Comparison of ENCODE assay signal across 20 cellular contexts in the genomic region with DNA sequence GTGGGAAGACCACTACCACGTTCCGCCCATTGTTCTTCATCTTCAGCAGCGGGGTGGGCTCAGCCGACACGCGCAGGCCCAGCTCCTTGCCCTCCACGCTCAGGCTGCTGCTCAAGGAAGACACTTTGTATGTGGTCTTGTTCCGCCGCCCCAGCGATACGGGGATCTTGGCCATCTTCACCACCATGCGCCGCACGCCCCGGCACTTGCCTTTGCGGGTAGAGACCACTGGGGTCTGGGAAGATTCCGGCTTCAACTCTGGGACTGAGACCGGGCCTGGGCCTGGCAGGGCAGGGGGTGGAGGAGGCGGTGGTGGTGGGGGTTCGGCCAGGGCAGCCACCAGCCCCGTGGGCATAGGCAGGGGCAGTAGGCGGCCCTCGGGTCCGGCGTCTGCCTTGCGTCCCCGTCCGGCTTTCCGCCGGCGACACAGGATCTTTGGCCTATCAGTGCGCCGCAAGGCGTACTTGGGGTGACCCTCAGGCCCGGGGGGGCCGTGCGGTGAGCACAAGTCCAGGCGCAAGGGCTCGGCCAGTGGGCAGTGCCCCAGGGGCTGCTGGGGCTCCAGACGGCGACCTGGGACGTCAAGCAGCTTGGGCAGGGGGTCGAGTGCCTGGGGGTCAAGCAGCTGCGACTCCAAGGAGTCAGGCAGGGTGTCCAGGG. TPM values are rescaled to one million over a fixed set of nuclear protein-coding genes. Genes with fewer than 3 reads are reported as not detected.
DNase-seq lines count a peak whose midpoint lies in the region; ATAC-seq, FAIRE-seq and TF ChIP-seq lines count a peak whose summit lies in the region.
"Had no signal": no experiment of that assay in that cellular context is flagged by ENCODE, and none has a peak within 500 bp of the region (broad histone marks: within the 10 kb centered on the region; RNA-seq: fewer than 3 reads in every experiment).

No MANE protein-coding gene starts in this region.

- no peaks in the 10 kb centered on the region for H3K27me3 ChIP-seq in K562 (ENCODE audit: control insufficient read depth in 2 of 2, insufficient read depth in 2 of 2, low read length in 2 of 2)
- H3K27me3 ChIP-seq in neuronal stem cell (ENCODE audit: control insufficient read depth in 3 of 3, insufficient read depth in 3 of 3, low read depth in 1 of 3, low read length in 3 of 3) = no peaks in the 10 kb centered on the region
- H3K27me3 ChIP-seq in tibial artery = no peaks in the 10 kb centered on the region

- peaks cover 95% of the 10 kb centered on the region for H3K36me3 ChIP-seq in K562 (ENCODE audit: control insufficient read depth, insufficient read depth, low read length)
- peaks cover 55 to 97% of the 10 kb centered on the region in 2 donors for H3K36me3 ChIP-seq in neuronal stem cell (replicated peaks in 1 of 2; ENCODE audit: control insufficient read depth in 2 of 2, insufficient read depth in 2 of 2, low read length in 2 of 2)
- peaks cover 40 to 76% (median 62%) of the 10 kb centered on the region in 3 donors for H3K36me3 ChIP-seq in tibial artery

- no peak overlapping the region for H3K18ac ChIP-seq in neuronal stem cell (ENCODE audit: low read length)

- no peaks in the 10 kb centered on the region for H3K9me1 ChIP-seq in K562 (ENCODE audit: control insufficient read depth, insufficient read depth, low read length)

- H3K9ac ChIP-seq in K562 (ENCODE audit: insufficient read depth in 1 of 2, low read depth in 2 of 2, low read length in 2 of 2) (no peak overlapping the region), neuronal stem cell (ENCODE audit: low read depth, low read length, poor library complexity) (no peak overlapping the region)

- H3K79me2 ChIP-seq in K562 (ENCODE audit: control insufficient read depth, insufficient read depth, low read length) = 0 out of 3 replicates have a peak, but pooled peaks cover 5% of the 10 kb centered on the region

- CTCF ChIA-PET in K562 (lab: Yijun Ruan, JAX; ENCODE audit: low intra/inter-chr PET ratio) = no interaction called here

- peak overlapping the region; percentile 82 for H3K23ac ChIP-seq in neuronal stem cell (ENCODE audit: low read depth, low read length, poor library complexity)

- H3K4me1 Mint-ChIP-seq in effector memory CD8-positive, alpha-beta T cell (ENCODE audit: low read depth in 2 of 2) = peaks cover 0 to 2% of the 10 kb centered on the region in 2 donors

- POLR2A ChIA-PET in K562 (lab: Yijun Ruan, JAX) = interaction anchor here (1.2 kb wide), 1 partner anchor 22 kb away, joined by 3 read pairs; no protein-coding TSS in a partner anchor

- H3K79me1 ChIP-seq in neuronal stem cell (ENCODE audit: low read depth, low read length) = peaks cover 25% of the 10 kb centered on the region

- no TSS peak for BruUV-seq in K562 (replicated peaks; lab: Mats Ljungman, UMichigan)

- TF ChIP-seq CTCF in K562 (IDR thresholded peaks at IDR 0.05 in 2 of 3, conservative IDR thresholded peaks at IDR 0.05 in 1 of 3; ENCODE audit: insufficient read depth in 2 of 3, low read depth in 1 of 3, low read length in 3 of 3) (no peak), tibial artery (IDR thresholded peaks at IDR 0.05) (no peak), lower leg skin (IDR thresholded peaks at IDR 0.05) (no peak)

- no peaks in the 10 kb centered on the region for H4K20me1 ChIP-seq in K562 (replicated peaks; ENCODE audit: control insufficient read depth, insufficient read depth, low read length)

- H3K9me3 ChIP-seq in K562 (replicated peaks; ENCODE audit: control insufficient read depth, insufficient read depth, low read depth, low read length) (no peaks in the 10 kb centered on the region; the same call in 1 of the 2 replicates), neuronal stem cell (replicated peaks in 1 of 2; ENCODE audit: control insufficient read depth in 2 of 2, insufficient read depth in 1 of 2, low read depth in 1 of 2, low read length in 2 of 2) (no peaks in the 10 kb centered on the region), tibial artery (no peaks in the 10 kb centered on the region)

- H3K4me3 Mint-ChIP-seq in effector memory CD8-positive, alpha-beta T cell = no peak overlapping the region

- peak overlapping the region; percentile 8 for H2BK12ac ChIP-seq in neuronal stem cell (ENCODE audit: low read length)

- 97% methylated on average over 43 of the region's 44 CpGs for WGBS in K562 (ENCODE audit: insufficient coverage, low coverage, missing lambda C conversion rate)
- no CpG with 5 or more reads among the region's 44 CpGs for WGBS in neuronal stem cell (ENCODE audit: extremely low coverage in 2 of 2, insufficient read length in 2 of 2, insufficient replicate concordance in 1 of 2), 2 donors
- 94 to 96% methylated on average over 31 to 35 of the region's 44 CpGs for WGBS in lower leg skin, 2 donors

- no peak overlapping the region for H2AFZ ChIP-seq in K562 (ENCODE audit: low read depth, low read length)
- H2AFZ ChIP-seq in neuronal stem cell (ENCODE audit: low read length) = no peak overlapping the region

- no peak overlapping the region for H3K27ac ChIP-seq in K562 (ENCODE audit: extremely low read depth, low read depth, low read length)
- no peak overlapping the region for H3K27ac ChIP-seq in neuronal stem cell (replicated peaks; ENCODE audit: low read length)
- H3K27ac ChIP-seq in tibial artery = peak overlapping the region; percentile 7 to 9
- H3K27ac ChIP-seq: SK-N-MC had no signal

- H3K14ac ChIP-seq in neuronal stem cell (ENCODE audit: low read length) = peak overlapping the region; percentile 75

- no peak overlapping the region for H2BK5ac ChIP-seq in neuronal stem cell (ENCODE audit: low read length)

- H3K4me3 ChIP-seq in K562 (no peak overlapping the region), neuronal stem cell (ENCODE audit: low read length in 2 of 2) (no peak overlapping the region), tibial artery (no peak overlapping the region), lower leg skin (ENCODE audit: low read depth, poor library complexity, severe bottlenecking) (no peak overlapping the region)
- H3K4me3 ChIP-seq: SK-N-MC had no signal

- peak; percentile 29 for DNase-seq in left ventricle myocardium superior
- DNase-seq in Right ventricle myocardium superior = no peak
- no peak for DNase-seq in K562 (ENCODE audit: extremely low read depth in 1 of 4, low spot score in 3 of 4)
- DNase-seq in neuronal stem cell (ENCODE audit: low spot score) = no peak
- DNase-seq in tibial artery = no peak
- DNase-seq in lower leg skin (ENCODE audit: low spot score in 2 of 2) = no peak
- DNase-seq in effector memory CD8-positive, alpha-beta T cell = no peak
- DNase-seq: Karpas-422, NCI-H1092 treated with DMSO at 0.1 percent for 48 hours, NCI-H1436, NCI-H187, NCI-H2081 treated with DMSO at 0.1 percent for 48 hours, NCI-H2171, NCI-H226, NCI-H510A, NCI-H69, SIG-M5 had no signal

- H3K4me1 ChIP-seq in K562 (replicated peaks in 1 of 2; ENCODE audit: control insufficient read depth in 2 of 2, insufficient read depth in 2 of 2, low read length in 2 of 2) (peaks cover 11 to 40% of the 10 kb centered on the region in 2 experiments), neuronal stem cell (ENCODE audit: control insufficient read depth in 2 of 2, insufficient read depth in 1 of 2, low read depth in 1 of 2, low read length in 2 of 2) (no peaks in the 10 kb centered on the region), tibial artery (peaks cover 11 to 44% (median 38%) of the 10 kb centered on the region in 4 donors)

- intact Hi-C loops in left ventricle myocardium superior (cut with micrococcal nuclease) (no loop called here), Right ventricle myocardium superior (cut with DNase I) (no loop called here), K562 (cut with micrococcal nuclease) (no loop called here), tibial artery (cut with DNase I; ENCODE audit: low total_unique reads) (loop anchor here (10.0 kb wide), 1 partner anchor 114 kb away; no protein-coding TSS in a partner anchor), lower leg skin (cut with DNase I; ENCODE audit: low total_unique reads) (no loop called here)

- TF ChIP-seq POLR2A in K562 (conservative IDR thresholded peaks at IDR 0.05) (no peak), lower leg skin (IDR thresholded peaks at IDR 0.05) (no peak)

- TF ChIP-seq RAD21 in K562 (CRISPR knock-in tag; conservative IDR thresholded peaks at IDR 0.05 in 1 of 2, IDR thresholded peaks at IDR 0.05 in 1 of 2) = no peak

- H4K8ac ChIP-seq in neuronal stem cell (ENCODE audit: low read depth, low read length) = no peak overlapping the region

- no peak overlapping the region for H4K91ac ChIP-seq in neuronal stem cell (ENCODE audit: low read depth, low read length, poor library complexity)

- no peaks in the 10 kb centered on the region for H3K36me3 Mint-ChIP-seq in effector memory CD8-positive, alpha-beta T cell (ENCODE audit: insufficient read depth)

- TF ChIP-seq EP300 in K562 (IDR thresholded peaks at IDR 0.05; ENCODE audit: low read length) = no peak

- no peaks in the 10 kb centered on the region for H3K27me3 Mint-ChIP-seq in effector memory CD8-positive, alpha-beta T cell

- no peaks in the 10 kb centered on the region for H3K9me3 Mint-ChIP-seq in effector memory CD8-positive, alpha-beta T cell

- no peak for FAIRE-seq in K562 (lab: Jason Lieb, UNC)

- no peak overlapping the region for H2AK5ac ChIP-seq in neuronal stem cell (ENCODE audit: low read depth, low read length)

- no peak overlapping the region for H3K27ac Mint-ChIP-seq in effector memory CD8-positive, alpha-beta T cell

- no peak overlapping the region for H3K4ac ChIP-seq in neuronal stem cell (ENCODE audit: low read length)

- in situ Hi-C loops in K562 (cut with MboI) = loop anchor here (10.0 kb wide), 1 partner anchor 54 kb away; the partner anchor contains the start of gene AHDC1

- no peak overlapping the region for H2BK15ac ChIP-seq in neuronal stem cell (ENCODE audit: low read length)

- no peak overlapping the region for H2BK120ac ChIP-seq in neuronal stem cell (ENCODE audit: low read depth, low read length)

- ATAC-seq in left ventricle myocardium superior (no peak), Right ventricle myocardium superior (ENCODE audit: poor library complexity) (no peak), K562 (no peak), GM19463 (IDR thresholded peaks at IDR 0.05; ENCODE audit: unreplicated experiment) (no peak)
- ATAC-seq in effector memory CD8-positive, alpha-beta T cell (replicated peaks) = no peak
- ATAC-seq: HCT116 had no signal

- H3K4me2 ChIP-seq in K562 (ENCODE audit: insufficient read depth, low read length) (no peak overlapping the region), neuronal stem cell (ENCODE audit: insufficient read depth, low read length, poor library complexity, severe bottlenecking) (no peak overlapping the region)

RNA-seq across cellular contexts. Expression of gene AHDC1, which starts 53.3 kb away (rescaled TPM):
- total RNA-seq in left ventricle myocardium superior (42.8 TPM), Right ventricle myocardium superior (47.4 TPM), K562 (2014; rRNA removed) (7.9 and 12.5 TPM in 2 replicates), K562 (2014; rRNA removed; fragmentation: Illumina TruSeq; extraction: Trizol) (3.6 and 4.6 TPM in 2 replicates), K562 (2015; rRNA removed; fragmentation: Illumina TruSeq; extraction: Trizol) (4.7 and 4.8 TPM in 2 replicates), K562 (2021) (36.4 and 37.8 TPM in 2 replicates), lower leg skin (10 to 100 TPM; 37.7 to 63.0 (median 52.5) TPM)
- total RNA-seq in K562 (2011; cell fraction: chromatin; rRNA removed; ENCODE audit: low replicate concordance) = 62.5 and 101 TPM in 2 replicates
- 36.7 and 38.9 TPM in 2 replicates for total RNA-seq in K562 (2011; cell fraction: nucleolus; rRNA removed)
- total RNA-seq in K562 (2011; cell fraction: nucleoplasm; rRNA removed) = 49.2 and 72.8 TPM in 2 replicates
- polyA plus RNA-seq in K562 (2011; rRNA removed) (3.1 and 4.2 TPM in 2 replicates), K562 (2014; fragmentation: Illumina TruSeq; extraction: Trizol) (5.4 and 9.5 TPM in 2 replicates), K562 (2014; fragmentation: Nextera tagmentation; extraction: Ambion mirVana) (under 1 TPM; 0.21 to 0.59 TPM), K562 (2014; rRNA removed) (8.5 and 9.0 TPM in 2 replicates)
- 2.3 and 3.9 TPM in 2 replicates for polyA plus RNA-seq in K562 (2011; cell fraction: cytosol; rRNA removed)
- polyA plus RNA-seq in K562 (2011; cell fraction: nucleus; rRNA removed) = 13.3 and 21.8 TPM in 2 replicates
- polyA plus RNA-seq in K562 (2012) = 13.7 and 18.2 TPM in 2 replicates
- 3.7 and 9.1 TPM in 2 replicates for polyA minus RNA-seq in K562 (2011; rRNA and poly(A)+ RNA removed)
- 12.2 and 15.2 TPM in 2 replicates for polyA minus RNA-seq in K562 (2011; cell fraction: cytosol; rRNA and poly(A)+ RNA removed)
- 10.6 and 11.6 TPM in 2 replicates for polyA minus RNA-seq in K562 (2011; cell fraction: nucleus; rRNA and poly(A)+ RNA removed)
- 22.9 TPM for polyA plus RNA-seq in neuronal stem cell (2013, experiment 1 of 2)
- 22.9 TPM for polyA plus RNA-seq in neuronal stem cell (2013, experiment 2 of 2)

Comparison
In these comparisons a context has a peak if more than half of its experiments do, and no peak if none do; other contexts are left out.
1. H3K27ac ChIP-seq: peak in tibial artery (2 of 2); none in K562 (single experiment) and neuronal stem cell (single experiment).